1 cellular context compared by ENCODE assay signal in genomic region chr1:229208481-229208880, GRCh38.
TF ChIP-seq lines count a peak whose summit lies in the region.

No MANE protein-coding gene starts in this region.

TF ChIP-seq in K562, 482 proteins besides CTCF, POLR2A, EP300 and RAD21 (continued from another document):
- no peak for TF ChIP-seq CBX8 (IDR thresholded peaks at IDR 0.05; ENCODE audit: borderline replicate concordance, extremely low read depth, low read depth, low read length, poor library complexity, severe bottlenecking)
- no peak for TF ChIP-seq ASH1L (IDR thresholded peaks at IDR 0.05; ENCODE audit: borderline replicate concordance, low read depth, partially characterized antibody)
- TF ChIP-seq MECOM (CRISPR knock-in tag; IDR thresholded peaks at IDR 0.05), result no peak
- TF ChIP-seq NFE2 (IDR thresholded peaks at IDR 0.05; ENCODE audit: low read depth), result peak; percentile 46; the same call in 1 of the 2 replicates
- no peak for TF ChIP-seq CC2D1A (IDR thresholded peaks at IDR 0.05)
- TF ChIP-seq DEAF1 (CRISPR knock-in tag; IDR thresholded peaks at IDR 0.05), result no peak
- no peak for TF ChIP-seq HDAC3 (IDR thresholded peaks at IDR 0.05; ENCODE audit: borderline replicate concordance, partially characterized antibody)
- no peak for TF ChIP-seq RNF219 (CRISPR knock-in tag; IDR thresholded peaks at IDR 0.05)
- TF ChIP-seq MBD2 (IDR thresholded peaks at IDR 0.05; ENCODE audit: borderline replicate concordance, low read depth), result no peak
- TF ChIP-seq ZNF316 (IDR thresholded peaks at IDR 0.05), result peak; percentile 83
- TF ChIP-seq NR2F6 (CRISPR knock-in tag; IDR thresholded peaks at IDR 0.05), result no peak
- TF ChIP-seq TCF3 (CRISPR knock-in tag; IDR thresholded peaks at IDR 0.05), result no peak
- TF ChIP-seq NCOA4 (IDR thresholded peaks at IDR 0.05; ENCODE audit: partially characterized antibody), result no peak
- TF ChIP-seq ZNF511 (CRISPR knock-in tag; IDR thresholded peaks at IDR 0.05), result no peak
- no peak for TF ChIP-seq TOE1 (IDR thresholded peaks at IDR 0.05; ENCODE audit: borderline replicate concordance)
- TF ChIP-seq TOE1 (CRISPR knock-in tag; IDR thresholded peaks at IDR 0.05; ENCODE audit: borderline replicate concordance, low read depth), result no peak
